9 cellular contexts compared by ENCODE assay signal in genomic region chr7:104272767-104273384, GRCh38. TPM values are rescaled to one million over a fixed set of nuclear protein-coding genes. Genes with fewer than 3 reads are reported as not detected.
DNase-seq lines count a peak whose midpoint lies in the region; ATAC-seq and TF ChIP-seq lines count a peak whose summit lies in the region.
"Had no signal": no experiment of that assay in that cellular context is flagged by ENCODE, and none has a peak within 500 bp of the region (broad histone marks: within the 10 kb centered on the region; RNA-seq: fewer than 3 reads in every experiment).

No MANE protein-coding gene starts in this region.

- ATAC-seq in GM19035 (IDR thresholded peaks at IDR 0.05; ENCODE audit: unreplicated experiment) = no peak
- no peak for ATAC-seq in HG03378 (IDR thresholded peaks at IDR 0.05; ENCODE audit: unreplicated experiment)

- no peak overlapping the region for H3K27ac ChIP-seq in neural progenitor cell
- H3K27ac ChIP-seq: SJCRH30 had no signal

- H3K27me3 Mint-ChIP-seq in neural progenitor cell (ENCODE audit: insufficient read depth, low read depth) = peaks cover 2% of the 10 kb centered on the region

- TF ChIP-seq CTCF in choroid plexus epithelial cell (conservative IDR thresholded peaks at IDR 0.05; ENCODE audit: low read depth, low read length) (peak; percentile 72), neural progenitor cell (IDR thresholded peaks at IDR 0.05) (peak; percentile 49)

- no peak overlapping the region for H3K4me3 Mint-ChIP-seq in neural progenitor cell

- H3K9me3 ChIP-seq in HAP-1 = no peaks in the 10 kb centered on the region
- no peaks in the 10 kb centered on the region for H3K9me3 ChIP-seq in neural progenitor cell (ENCODE audit: low read depth)
- H3K9me3 ChIP-seq: SJCRH30 had no signal

- no peaks in the 10 kb centered on the region for H3K79me2 ChIP-seq in neural progenitor cell (ENCODE audit: low read depth)

- no peaks in the 10 kb centered on the region for H3K36me3 Mint-ChIP-seq in neural progenitor cell

- H3K4me1 Mint-ChIP-seq in neural progenitor cell = no peaks in the 10 kb centered on the region

- H3K9ac ChIP-seq in neural progenitor cell = no peak overlapping the region

- H3K4me1 ChIP-seq in HAP-1 (no peaks in the 10 kb centered on the region), neural progenitor cell (no peaks in the 10 kb centered on the region)
- H3K4me1 ChIP-seq: SJCRH30 had no signal

- H3K9me3 Mint-ChIP-seq in neural progenitor cell = peaks cover 5% of the 10 kb centered on the region

- H3K27ac Mint-ChIP-seq in neural progenitor cell = no peak overlapping the region

- no peaks in the 10 kb centered on the region for H4K20me1 ChIP-seq in neural progenitor cell (ENCODE audit: low read depth)

- no peaks in the 10 kb centered on the region for H3K27me3 ChIP-seq in HAP-1 (ENCODE audit: low read depth)
- no peaks in the 10 kb centered on the region for H3K27me3 ChIP-seq in neural progenitor cell
- H3K27me3 ChIP-seq: SJCRH30 had no signal

- in situ Hi-C loops in HAP-1 (cut with MboI; ENCODE audit: low sequenced_read_pairs) = no loop called here

- H3K4me3 ChIP-seq in HAP-1 = no peak overlapping the region
- no peak overlapping the region for H3K4me3 ChIP-seq in choroid plexus epithelial cell (ENCODE audit: low read depth, low read length)
- H3K4me3 ChIP-seq in neural progenitor cell = no peak overlapping the region
- H3K4me3 ChIP-seq: SJCRH30 had no signal

- DNase-seq in D341Med (ENCODE audit: low spot score) (peak; percentile 52), HAP-1 (ENCODE audit: low spot score in 2 of 2) (peak; percentile 9 to 13), NCI-H526 (lab: John Stamatoyannopoulos, UW) (peak; percentile 53 to 79), choroid plexus epithelial cell (ENCODE audit: low read depth) (peak; percentile 77), neural progenitor cell (ENCODE audit: low spot score) (no peak)
- DNase-seq in NK-92 treated with Interleukin-12 subunit alpha and Interleukin-12 subunit beta, amount 100 ng/mL, for 24 hours (lab: John Stamatoyannopoulos, UW) = no peak

- no peaks in the 10 kb centered on the region for H3F3A ChIP-seq in neural progenitor cell (ENCODE audit: low read depth)

- no peak overlapping the region for H3K4me2 ChIP-seq in neural progenitor cell

- no peaks in the 10 kb centered on the region for H3K36me3 ChIP-seq in HAP-1 (replicated peaks)
- no peaks in the 10 kb centered on the region for H3K36me3 ChIP-seq in neural progenitor cell
- H3K36me3 ChIP-seq: SJCRH30 had no signal

- H2AFZ ChIP-seq in neural progenitor cell (replicated peaks) = no peak overlapping the region

RNA-seq across cellular contexts. Expression of gene LHFPL3, which starts 55.5 kb away (rescaled TPM):
- total RNA-seq in neural progenitor cell (ENCODE audit: low replicate concordance) = 0.12 and 0.30 TPM in 2 replicates

Comparison
In these comparisons a context has a peak if more than half of its experiments do, and no peak if none do; other contexts are left out.
1. DNase-seq: peak in D341Med (single experiment), HAP-1 (2 of 2), NCI-H526 (2 of 2) and choroid plexus epithelial cell (single experiment); none in neural progenitor cell (single experiment) and NK-92 treated with Interleukin-12 subunit alpha and Interleukin-12 subunit beta, amount 100 ng/mL, for 24 hours (single experiment).